In genomic region chr13:102852556-102852955, GRCh38 we compare ENCODE assay signal across 1 cellular context.
TF ChIP-seq lines count a peak whose summit lies in the region.

No MANE protein-coding gene starts in this region.

TF ChIP-seq in GM12878, 131 proteins besides CTCF, POLR2A, EP300 and RAD21:
- TF ChIP-seq ZZZ3 (IDR thresholded peaks at IDR 0.05; ENCODE audit: control insufficient read depth, insufficient read length, low read depth), result no peak
- TF ChIP-seq TAF1 (IDR thresholded peaks at IDR 0.05; ENCODE audit: borderline replicate concordance, low read depth, low read length), result no peak
- TF ChIP-seq EGR1 (IDR thresholded peaks at IDR 0.05; ENCODE audit: borderline replicate concordance in 1 of 2, low read depth in 2 of 2, low read length in 2 of 2), result no peak
- TF ChIP-seq TCF7 (IDR thresholded peaks at IDR 0.05; ENCODE audit: borderline replicate concordance), result no peak
- no peak for TF ChIP-seq IRF4 (IDR thresholded peaks at IDR 0.05; ENCODE audit: low read depth, low read length)
- no peak for TF ChIP-seq TARDBP (IDR thresholded peaks at IDR 0.05; ENCODE audit: borderline replicate concordance)
- TF ChIP-seq FOXM1 (IDR thresholded peaks at IDR 0.05; ENCODE audit: low read depth, low read length), result no peak
- TF ChIP-seq BCL11A (IDR thresholded peaks at IDR 0.05; ENCODE audit: low read depth, low read length), result no peak
- no peak for TF ChIP-seq DPF2 (IDR thresholded peaks at IDR 0.05)
- no peak for TF ChIP-seq NR2C2 (IDR thresholded peaks at IDR 0.05; ENCODE audit: borderline replicate concordance, control insufficient read depth, insufficient read length, low read depth)
- no peak for TF ChIP-seq TCF3 (IDR thresholded peaks at IDR 0.05; ENCODE audit: borderline replicate concordance, insufficient read depth, low read depth, low read length)
- no peak for TF ChIP-seq SIN3A (IDR thresholded peaks at IDR 0.05; ENCODE audit: low read depth, low read length)
- no peak for TF ChIP-seq KAT2A (conservative IDR thresholded peaks at IDR 0.05; ENCODE audit: control insufficient read depth, low read depth, low read length)
- no peak for TF ChIP-seq ZBTB33 (IDR thresholded peaks at IDR 0.05)
- TF ChIP-seq STAT3 (IDR thresholded peaks at IDR 0.05; ENCODE audit: low read depth, low read length), result no peak
- no peak for TF ChIP-seq FOS (IDR thresholded peaks at IDR 0.05; ENCODE audit: borderline replicate concordance, extremely low read depth, insufficient read length)
- TF ChIP-seq CREM (IDR thresholded peaks at IDR 0.05; ENCODE audit: low read depth), result no peak
- no peak for TF ChIP-seq HCFC1 (IDR thresholded peaks at IDR 0.05; ENCODE audit: low read length)
- no peak for TF ChIP-seq SREBF2 (IDR thresholded peaks at IDR 0.05; ENCODE audit: low read length)
- no peak for TF ChIP-seq NRF1 (conservative IDR thresholded peaks at IDR 0.05; ENCODE audit: low read depth, low read length)
